11 cellular contexts compared by ENCODE assay signal in genomic region chr18:36309436-36310391, GRCh38. TPM values are rescaled to one million over a fixed set of nuclear protein-coding genes. Genes with fewer than 3 reads are reported as not detected.
DNase-seq lines count a peak whose midpoint lies in the region; ATAC-seq and TF ChIP-seq lines count a peak whose summit lies in the region.
"Had no signal": no experiment of that assay in that cellular context is flagged by ENCODE, and none has a peak within 500 bp of the region (broad histone marks: within the 10 kb centered on the region; RNA-seq: fewer than 3 reads in every experiment).

No MANE protein-coding gene starts in this region.

- peak overlapping the region; percentile 77; the same call in 1 of the 2 replicates for H2BK120ac ChIP-seq in IMR-90 (ENCODE audit: low read depth, low read length)

- 0 out of 2 replicates have a peak overlapping the region, but pooled peaks have one; percentile 7 for H3K9ac ChIP-seq in IMR-90 (ENCODE audit: low read depth, low read length)

- H4K5ac ChIP-seq in IMR-90 (ENCODE audit: low read depth, low read length) = 0 out of 2 replicates have a peak overlapping the region, but pooled peaks have one; percentile 1

- peaks cover 0 to 5% (median 0%) of the 10 kb centered on the region in 6 donors for H3K9me3 Mint-ChIP-seq in immature natural killer cell
- H3K9me3 Mint-ChIP-seq: activated B cell treated with CpG ODN at 0.5 μM for 24 hours had no signal

- peaks cover 15% of the 10 kb centered on the region for H4K20me1 ChIP-seq in IMR-90 (ENCODE audit: insufficient read depth, low read length)

- H3K14ac ChIP-seq in IMR-90 (replicated peaks; ENCODE audit: low read depth, low read length) = no peak overlapping the region; the same call in 1 of the 2 replicates

- in situ Hi-C loops in IMR-90 (cut with MboI; ENCODE audit: low sequenced_read_pairs) = no loop called here

- H4K91ac ChIP-seq in IMR-90 (ENCODE audit: insufficient read depth, low read depth, low read length) = peak overlapping the region; percentile 71

- peak overlapping the region; percentile 86 for H3K4ac ChIP-seq in IMR-90 (ENCODE audit: low read depth, low read length)

- DNase-seq in AG04449 (ENCODE audit: low read depth, low spot score) (peak; percentile 93), IMR-90 (peak; percentile 98), cardiac fibroblast (ENCODE audit: low read depth in 2 of 2) (peak; percentile 97 to 99), lung microvascular endothelial cell (ENCODE audit: low read depth in 2 of 2) (peak; percentile 8 to 99), NCI-H187 (lab: John Stamatoyannopoulos, UW) (no peak), GM10266 (ENCODE audit: extremely low spot score) (no peak), immature natural killer cell (no peak)
- no peak for DNase-seq in stimulated activated naive CD4-positive, alpha-beta T cell (lab: John Stamatoyannopoulos, UW)
- DNase-seq: activated B cell treated with CpG ODN at 0.5 μM for 24 hours, caudate nucleus, NCI-H2029 had no signal

- peaks cover 20 to 56% of the 10 kb centered on the region in 2 experiments for H3K79me1 ChIP-seq in IMR-90 (ENCODE audit: low read depth in 1 of 2, low read length in 2 of 2)

- WGBS in IMR-90 (ENCODE audit: extremely low coverage in 2 of 2, insufficient read length in 1 of 2), 2 experiments = 0% methylated on average over 1 of the region's 11 CpGs; no CpG with 5 or more reads in 1 of the 2 experiments

- H2AK5ac ChIP-seq in IMR-90 (ENCODE audit: low read depth, low read length) = peak overlapping the region; percentile 84

- no peak overlapping the region for H3K27ac Mint-ChIP-seq in immature natural killer cell
- H3K27ac Mint-ChIP-seq: activated B cell treated with CpG ODN at 0.5 μM for 24 hours had no signal

- CTCF ChIA-PET in AG04449 (lab: Yijun Ruan, JAX) (interaction anchor here (1.0 to 2.1 kb wide), 3 partner anchors 11 to 28 kb away, joined by 3 to 7 read pairs (median 5); partner anchors contain the start of gene FHOD3), IMR-90 (lab: Yijun Ruan, JAX) (interaction anchor here (1.3 kb wide), 1 partner anchor 379 kb away, joined by 3 read pairs; no protein-coding TSS in a partner anchor)

- peak overlapping the region; percentile 27; the same call in 1 of the 2 replicates for H3K56ac ChIP-seq in IMR-90 (ENCODE audit: extremely low read depth, insufficient read depth, low read length)

- dilution Hi-C loops in IMR-90 (cut with HindIII; ENCODE audit: low sequenced_read_pairs, unreplicated experiment) = no loop called here

- H2AK9ac ChIP-seq in IMR-90 (replicated peaks; ENCODE audit: low read depth, low read length, poor library complexity) = peak overlapping the region; percentile 68

- no peaks in the 10 kb centered on the region for H3K4me1 Mint-ChIP-seq in immature natural killer cell
- H3K4me1 Mint-ChIP-seq: activated B cell treated with CpG ODN at 0.5 μM for 24 hours had no signal

- no TSS peak for BruUV-seq in IMR-90 (replicated peaks; lab: Mats Ljungman, UMichigan)

- TF ChIP-seq CTCF in AG04449 (IDR thresholded peaks at IDR 0.05; ENCODE audit: insufficient read depth, low read length, missing control alignments) (no peak), IMR-90 (conservative IDR thresholded peaks at IDR 0.05; ENCODE audit: low read depth, low read length) (no peak), cardiac fibroblast (IDR thresholded peaks at IDR 0.05; ENCODE audit: low read depth, low read length) (no peak), GM10266 (IDR thresholded peaks at IDR 0.05; ENCODE audit: control insufficient read depth, insufficient read depth, low read depth, missing control alignments) (no peak)

- peak overlapping the region; percentile 69 for H3K23ac ChIP-seq in IMR-90 (ENCODE audit: low read depth, low read length)

- H2BK15ac ChIP-seq in IMR-90 (ENCODE audit: low read depth, low read length) = peak overlapping the region; percentile 55; the same call in 2 of the 3 replicates

- TF ChIP-seq POLR2A in IMR-90 (IDR thresholded peaks at IDR 0.05; ENCODE audit: low read depth, low read length) = no peak

- peak overlapping the region; percentile 5 to 57 for H4K8ac ChIP-seq in IMR-90 (ENCODE audit: low read depth in 2 of 2, low read length in 2 of 2)

- peaks cover 36% of the 10 kb centered on the region for H3K9me1 ChIP-seq in IMR-90 (ENCODE audit: insufficient read depth, low read length)

- POLR2A ChIA-PET in AG04449 (lab: Yijun Ruan, JAX) (interaction anchor here (1.1 to 1.3 kb wide), 2 partner anchors 11 to 12 kb away, joined by 3 to 9 read pairs; partner anchors contain the start of gene FHOD3), IMR-90 (lab: Charles Lee; ENCODE audit: unreplicated experiment) (no interaction called here)

- peak overlapping the region; percentile 75 for H2BK5ac ChIP-seq in IMR-90 (ENCODE audit: low read depth, low read length, poor library complexity, severe bottlenecking)

- peak overlapping the region; percentile 45 for H2AFZ ChIP-seq in IMR-90 (replicated peaks; ENCODE audit: low read length, poor library complexity)

- peaks cover 6 to 16% (median 11%) of the 10 kb centered on the region in 3 donors for H3K27me3 Mint-ChIP-seq in immature natural killer cell (ENCODE audit: low read depth in 3 of 3)

- ATAC-seq in IMR-90 (ENCODE audit: low read depth) = peak; percentile 90

- peak overlapping the region; percentile 42 for H3K27ac ChIP-seq in IMR-90 (ENCODE audit: insufficient read depth, low read length)

- peak overlapping the region; percentile 16 for H3K4me3 ChIP-seq in AG04449 (ENCODE audit: low read depth, low read length)
- H3K4me3 ChIP-seq in IMR-90 (ENCODE audit: insufficient read depth, low read depth, low read length) = no peak overlapping the region
- no peak overlapping the region for H3K4me3 ChIP-seq in cardiac fibroblast (replicated peaks in 1 of 2; ENCODE audit: low read depth in 2 of 2, low read length in 2 of 2)

- H3K9me3 ChIP-seq in IMR-90 (ENCODE audit: control insufficient read depth, insufficient read depth, low read length) = no peaks in the 10 kb centered on the region

- peak; percentile 28; the same call in 1 of the 2 replicates for TF ChIP-seq RAD21 in IMR-90 (IDR thresholded peaks at IDR 0.05; ENCODE audit: low read length)

- H3K4me1 ChIP-seq in IMR-90 (ENCODE audit: control insufficient read depth, insufficient read depth, low read length) = peaks cover 13% of the 10 kb centered on the region

- no peaks in the 10 kb centered on the region for H3K36me3 ChIP-seq in IMR-90 (ENCODE audit: control insufficient read depth, insufficient read depth, low read length)

- no peaks in the 10 kb centered on the region for H3K36me3 Mint-ChIP-seq in immature natural killer cell

- no peaks in the 10 kb centered on the region for H3K27me3 ChIP-seq in IMR-90 (ENCODE audit: control insufficient read depth, insufficient read depth, low read length)

- H3K4me3 Mint-ChIP-seq in immature natural killer cell = no peak overlapping the region
- H3K4me3 Mint-ChIP-seq: activated B cell treated with CpG ODN at 0.5 μM for 24 hours had no signal

- intact Hi-C loops in IMR-90 (cut with micrococcal nuclease) = no loop called here

- 0 out of 2 replicates have a peak overlapping the region, but pooled peaks have one; percentile 2 for H3K18ac ChIP-seq in IMR-90 (ENCODE audit: low read depth, low read length)

- peak overlapping the region; percentile 62 for H3K4me2 ChIP-seq in IMR-90 (ENCODE audit: low read depth, low read length)

- peak overlapping the region; percentile 57 for H2BK20ac ChIP-seq in IMR-90 (ENCODE audit: low read depth, low read length)

TF ChIP-seq in IMR-90, 13 proteins besides CTCF, POLR2A, EP300 and RAD21:
- TF ChIP-seq CHD1 (IDR thresholded peaks at IDR 0.05; ENCODE audit: low read depth, low read length) (no peak), NFE2L2 (IDR thresholded peaks at IDR 0.05; ENCODE audit: low read depth, low read length) (peak; percentile 2; the same call in 1 of the 2 replicates), FOS (IDR thresholded peaks at IDR 0.05; ENCODE audit: low read depth, low read length) (peak; percentile 73), CEBPB (IDR thresholded peaks at IDR 0.05; ENCODE audit: low read depth, low read length) (peak; percentile 80), BHLHE40 (IDR thresholded peaks at IDR 0.05; ENCODE audit: low read depth, low read length) (0 out of 2 replicates have a peak, but pooled peaks have one; percentile 32), RCOR1 (IDR thresholded peaks at IDR 0.05; ENCODE audit: insufficient replicate concordance, low read length) (peak; percentile 29), USF2 (IDR thresholded peaks at IDR 0.05; ENCODE audit: low read depth, low read length) (no peak), ELK1 (IDR thresholded peaks at IDR 0.05; ENCODE audit: borderline replicate concordance, low read depth, low read length) (no peak), RFX5 (IDR thresholded peaks at IDR 0.05; ENCODE audit: low read depth, low read length) (no peak), MAFK (IDR thresholded peaks at IDR 0.05; ENCODE audit: low read depth, low read length) (no peak), MAZ (IDR thresholded peaks at IDR 0.05; ENCODE audit: borderline replicate concordance, low read depth, low read length) (no peak; the same call in 1 of the 2 replicates), SMC3 (IDR thresholded peaks at IDR 0.05; ENCODE audit: low read depth, low read length) (no peak), MXI1 (IDR thresholded peaks at IDR 0.05; ENCODE audit: borderline replicate concordance, low read depth, low read length) (peak; percentile 67; the same call in 1 of the 2 replicates)
TF ChIP-seq in IMR-90: peak in this region for 6.

RNA-seq across cellular contexts. Expression of gene FHOD3, which starts 12.2 kb away (rescaled TPM):
- total RNA-seq in IMR-90 (2012; rRNA removed) = 16.0 and 16.7 TPM in 2 replicates
- 12.5 and 14.6 TPM in 2 replicates for polyA plus RNA-seq in IMR-90 (2012; rRNA removed)
- 12.4 and 13.2 TPM in 2 replicates for polyA plus RNA-seq in IMR-90 (2012; cell fraction: cytosol; rRNA removed)
- 11.6 and 25.1 TPM in 2 replicates for polyA plus RNA-seq in IMR-90 (2012; cell fraction: nucleus; rRNA removed; ENCODE audit: low replicate concordance)
- total RNA-seq in lung microvascular endothelial cell = under 0.01 and 0.44 TPM in 2 replicates
- polyA plus RNA-seq in immature natural killer cell = not detected
- total RNA-seq: activated B cell treated with CpG ODN at 0.5 μM for 24 hours had no signal

Comparison
In these comparisons a context has a peak if more than half of its experiments do, and no peak if none do; other contexts are left out.
1. DNase-seq: peak in AG04449 (single experiment), IMR-90 (single experiment), cardiac fibroblast (2 of 2) and lung microvascular endothelial cell (2 of 2); none in NCI-H187 (0 of 2), stimulated activated naive CD4-positive, alpha-beta T cell (0 of 6), GM10266 (single experiment) and immature natural killer cell (0 of 3).
2. RNA of gene FHOD3, which starts 12.2 kb away (total RNA-seq): 16.0 to 16.7 TPM in IMR-90; under 0.01 to 0.44 TPM in lung microvascular endothelial cell; every median in the first group is over 10 times any median in the second.